In the genomic region with DNA sequence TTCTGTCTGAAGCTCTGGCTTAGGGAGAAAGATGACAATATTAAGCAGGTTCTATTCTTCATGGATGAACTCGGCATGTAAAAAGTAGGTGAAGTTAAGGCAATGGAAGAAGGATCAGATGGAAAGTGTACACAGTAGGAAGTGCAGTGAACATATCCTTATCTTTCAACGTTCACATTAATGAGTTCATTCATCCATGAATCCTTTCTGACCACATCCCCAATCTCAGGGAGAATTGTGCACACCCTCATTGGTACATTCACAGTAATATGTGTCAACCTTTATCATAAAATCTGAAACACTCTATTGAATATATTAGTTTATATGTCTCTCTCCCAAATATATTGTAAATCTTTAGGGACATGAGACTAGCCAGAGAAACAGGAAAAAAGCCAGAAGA, we compare ENCODE assay signal across 21 cellular contexts.
"Had no signal": no experiment of that assay in that cellular context is flagged by ENCODE, and none has a peak within 500 bp of the region (broad histone marks: within the 10 kb centered on the region; RNA-seq: fewer than 3 reads in every experiment).

No MANE protein-coding gene starts in this region.

- ATAC-seq: activated CD4-positive, CD25-positive, alpha-beta regulatory T cell treated with anti-CD3 and anti-CD28 coated beads, Interleukin-2, amount 50 U/mL, for 24 hours; activated T-cell treated with anti-CD3 and anti-CD28 coated beads, Interleukin-2, amount 50 U/mL, for 4 hours; left lung had no signal

- DNase-seq: activated CD4-positive, alpha-beta T cell treated with anti-CD3 and anti-CD28 coated beads, Interleukin-2, amount 50 U/mL, for 1 hour; activated CD8-positive, alpha-beta memory T cell treated with anti-CD3 and anti-CD28 coated beads, Interleukin-2, amount 50 U/mL, for 4 hours; activated naive CD4-positive, alpha-beta T cell treated with anti-CD3 and anti-CD28 coated beads, Interleukin-2, amount 50 U/mL, for 16 hours; activated T-cell treated with anti-CD3 and anti-CD28 coated beads, Interleukin-2, amount 50 U/mL, for 4 hours; dermis blood vessel endothelial cell; effector memory CD4-positive, alpha-beta T cell; esophagus squamous epithelium; islet precursor cell; left lung; midbrain; nucleus accumbens; stimulated activated CD4-positive, alpha-beta T cell treated with anti-CD3 and anti-CD28 coated beads, Interleukin-12 subunit alpha, Interleukin-12 subunit beta, amount 100 ng/mL, for 4 hours; stimulated activated CD4-positive, alpha-beta T cell treated with anti-CD3 and anti-CD28 coated beads, Interleukin-1b, Interleukin-23, amount 100 ng/mL, for 48 hours; stimulated activated CD8-positive, alpha-beta memory T cell treated with anti-CD3 and anti-CD28 coated beads, Interleukin-4, amount 100 ng/mL, for 48 hours; stimulated activated naive CD4-positive, alpha-beta T cell; T-helper 1 cell; thyroid gland had no signal

- H3K27ac Mint-ChIP-seq: nephron had no signal

- H3K4me3 ChIP-seq: cardiac muscle cell, esophagus squamous epithelium, left lung, thyroid gland had no signal

- H3K36me3 ChIP-seq: cardiac muscle cell, esophagus squamous epithelium, left lung, thyroid gland had no signal

- H3K27ac ChIP-seq: cardiac muscle cell, esophagus squamous epithelium, left lung, thyroid gland had no signal

- FAIRE-seq: endothelial cell of umbilical vein had no signal

- H3K9me3 ChIP-seq: esophagus squamous epithelium, left lung, thyroid gland had no signal

- H3K4me3 Mint-ChIP-seq: activated T-cell treated with anti-CD3 and anti-CD28 coated beads, Interleukin-2, amount 50 U/mL, for 4 hours; nephron had no signal

- H3K27me3 ChIP-seq: cardiac muscle cell, esophagus squamous epithelium, left lung, thyroid gland had no signal
